Comparison of ENCODE assay signal across 18 cellular contexts in the genomic region with DNA sequence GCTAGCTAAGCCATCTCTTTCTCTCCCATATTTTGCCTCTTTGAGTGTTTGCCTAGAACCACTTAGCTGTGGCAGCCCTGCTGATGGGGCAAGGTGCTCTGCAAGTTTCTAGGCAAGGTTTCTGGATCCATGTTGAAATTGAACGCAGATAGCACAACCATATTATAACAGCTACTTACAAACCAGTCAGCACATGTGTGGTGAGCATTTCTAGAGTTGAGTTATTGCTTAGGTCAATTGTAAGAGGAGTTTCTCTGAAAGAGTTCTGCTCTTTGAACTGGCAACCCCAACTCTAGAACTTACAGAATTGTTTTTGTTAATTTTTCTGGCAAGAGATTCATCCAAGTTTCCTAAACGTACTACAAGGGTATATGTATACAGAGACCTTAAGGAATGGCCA.
"Had no signal": no experiment of that assay in that cellular context is flagged by ENCODE, and none has a peak within 500 bp of the region (broad histone marks: within the 10 kb centered on the region; RNA-seq: fewer than 3 reads in every experiment).

No MANE protein-coding gene starts in this region.

- H3K36me3 Mint-ChIP-seq: activated naive CD4-positive, alpha-beta T cell treated with anti-CD3 and anti-CD28 coated beads, Interleukin-2, amount 50 U/mL, for 72 hours; stimulated activated naive B cell treated with anti-CD40 and anti-IgM and Interleukin-4, amounts not matched to agents 10 μg/mL and 1 μg/mL and 100 μg/mL, for 72 hours; type B pancreatic cell had no signal

- FAIRE-seq: islet of Langerhans had no signal

- H3K4me3 Mint-ChIP-seq: activated T-cell treated with anti-CD3 and anti-CD28 coated beads, Interleukin-2, amount 50 U/mL, for 72 hours; brain; stimulated activated naive B cell treated with anti-CD40 and anti-IgM and Interleukin-4, amounts not matched to agents 10 μg/mL and 1 μg/mL and 100 μg/mL, for 72 hours; type B pancreatic cell had no signal

- ATAC-seq: activated naive CD4-positive, alpha-beta T cell treated with anti-CD3 and anti-CD28 coated beads, Interleukin-2, amount 50 U/mL, for 72 hours; gastrocnemius medialis; stimulated activated naive B cell treated with anti-CD40 and anti-IgM and Interleukin-4, amounts not matched to agents 10 μg/mL and 1 μg/mL and 100 μg/mL, for 72 hours had no signal

- H3K9me3 Mint-ChIP-seq: activated naive CD4-positive, alpha-beta T cell treated with anti-CD3 and anti-CD28 coated beads, Interleukin-2, amount 50 U/mL, for 72 hours; activated T-cell treated with anti-CD3 and anti-CD28 coated beads, Interleukin-2, amount 50 U/mL, for 72 hours; stimulated activated naive B cell treated with anti-CD40 and anti-IgM and Interleukin-4, amounts not matched to agents 10 μg/mL and 1 μg/mL and 100 μg/mL, for 72 hours; type B pancreatic cell had no signal

- DNase-seq: activated CD4-positive, alpha-beta T cell treated with anti-CD3 and anti-CD28 coated beads for 48 hours; activated gamma-delta T cell; activated T-cell treated with anti-CD3 and anti-CD28 coated beads, Interleukin-2, amount 50 U/mL, for 72 hours; aorta; caudate nucleus; effector memory CD4-positive, alpha-beta T cell; gastrocnemius medialis; hypothalamus; posterior cingulate gyrus; sigmoid colon; stimulated activated CD4-positive, alpha-beta T cell treated with anti-CD3 and anti-CD28 coated beads, Interleukin-15, amount 100 ng/mL, for 24 hours; stimulated activated naive B cell treated with anti-CD40 and anti-IgM and Interleukin-4, amounts not matched to agents 10 μg/mL and 1 μg/mL and 100 μg/mL, for 72 hours; SW 1271; testis had no signal

- H3K27ac Mint-ChIP-seq: activated naive CD4-positive, alpha-beta T cell treated with anti-CD3 and anti-CD28 coated beads, Interleukin-2, amount 50 U/mL, for 72 hours; activated T-cell treated with anti-CD3 and anti-CD28 coated beads, Interleukin-2, amount 50 U/mL, for 72 hours; brain; stimulated activated naive B cell treated with anti-CD40 and anti-IgM and Interleukin-4, amounts not matched to agents 10 μg/mL and 1 μg/mL and 100 μg/mL, for 72 hours; type B pancreatic cell had no signal

- H3K27me3 Mint-ChIP-seq: stimulated activated naive B cell treated with anti-CD40 and anti-IgM and Interleukin-4, amounts not matched to agents 10 μg/mL and 1 μg/mL and 100 μg/mL, for 72 hours; type B pancreatic cell had no signal
